10 cellular contexts compared by ENCODE assay signal in genomic region chr2:48415765-48416515, GRCh38. TPM values are rescaled to one million over a fixed set of nuclear protein-coding genes. Genes with fewer than 3 reads are reported as not detected.
DNase-seq lines count a peak whose midpoint lies in the region; ATAC-seq lines count a peak whose summit lies in the region.
"Had no signal": no experiment of that assay in that cellular context is flagged by ENCODE, and none has a peak within 500 bp of the region (broad histone marks: within the 10 kb centered on the region; RNA-seq: fewer than 3 reads in every experiment).

No MANE protein-coding gene starts in this region.

- H3K9me3 Mint-ChIP-seq in activated CD4-positive, alpha-beta T cell treated with anti-CD3 and anti-CD28 coated beads, Interleukin-2, amount 10 ng/mL, durations not matched to agents 7 days and 5 days = no peaks in the 10 kb centered on the region

- DNase-seq in activated CD4-positive, alpha-beta T cell treated with anti-CD3 and anti-CD28 coated beads, Interleukin-2, amount 10 ng/mL, durations not matched to agents 7 days and 5 days = peak; percentile 36
- DNase-seq in activated CD4-positive, alpha-beta T cell treated with anti-CD3 and anti-CD28 coated beads for 48 hours = no peak
- DNase-seq in NCI-H748 treated with DMSO at 0.1 percent for 48 hours (lab: John Stamatoyannopoulos, UW) (peak; percentile 8), Right ventricle myocardium superior (no peak), substantia nigra (lab: John Stamatoyannopoulos, UW) (no peak), mucosa of gallbladder (ENCODE audit: low spot score) (no peak), NAMALWA (ENCODE audit: low spot score) (no peak), NCI-H2196 (lab: John Stamatoyannopoulos, UW; ENCODE audit: unreplicated experiment) (no peak)

- CTCF ChIA-PET in activated CD4-positive, alpha-beta T cell treated with anti-CD3 and anti-CD28 coated beads, Interleukin-2, amount 10 ng/mL, durations not matched to agents 7 days and 5 days (lab: Charles Lee) = interaction anchor here (1.2 to 1.3 kb wide), 2 partner anchors 27 to 309 kb away, joined by 3 read pairs; no protein-coding TSS in a partner anchor

- peak overlapping the region; percentile 95 for H3K27ac ChIP-seq in substantia nigra (ENCODE audit: low read depth, low read length, poor library complexity, severe bottlenecking)
- H3K27ac ChIP-seq: C4-2B, vagina had no signal

- peaks cover 46% of the 10 kb centered on the region for H3K4me1 Mint-ChIP-seq in activated CD4-positive, alpha-beta T cell treated with anti-CD3 and anti-CD28 coated beads, Interleukin-2, amount 10 ng/mL, durations not matched to agents 7 days and 5 days

- no peaks in the 10 kb centered on the region for H3K27me3 Mint-ChIP-seq in activated CD4-positive, alpha-beta T cell treated with anti-CD3 and anti-CD28 coated beads, Interleukin-2, amount 10 ng/mL, durations not matched to agents 7 days and 5 days

- peak overlapping the region; percentile 41 for H3K27ac Mint-ChIP-seq in activated CD4-positive, alpha-beta T cell treated with anti-CD3 and anti-CD28 coated beads, Interleukin-2, amount 10 ng/mL, durations not matched to agents 7 days and 5 days

- POLR2A ChIA-PET in activated CD4-positive, alpha-beta T cell treated with anti-CD3 and anti-CD28 coated beads, Interleukin-2, amount 10 ng/mL, durations not matched to agents 7 days and 5 days (lab: Charles Lee) = no interaction called here

- intact Hi-C loops in Right ventricle myocardium superior (cut with DNase I) = no loop called here

- peak; percentile 60 for ATAC-seq in Right ventricle myocardium superior (ENCODE audit: poor library complexity)

- H3K4me3 Mint-ChIP-seq in activated CD4-positive, alpha-beta T cell treated with anti-CD3 and anti-CD28 coated beads, Interleukin-2, amount 10 ng/mL, durations not matched to agents 7 days and 5 days = no peak overlapping the region

- no peaks in the 10 kb centered on the region for H3K36me3 Mint-ChIP-seq in activated CD4-positive, alpha-beta T cell treated with anti-CD3 and anti-CD28 coated beads, Interleukin-2, amount 10 ng/mL, durations not matched to agents 7 days and 5 days (ENCODE audit: low read depth)

RNA-seq across cellular contexts. Expression of gene PPP1R21, which starts 24.6 kb away (rescaled TPM):
- total RNA-seq in activated CD4-positive, alpha-beta T cell treated with anti-CD3 and anti-CD28 coated beads, Interleukin-2, amount 10 ng/mL, durations not matched to agents 7 days and 5 days = 10 to 100 TPM; 39.3 to 43.0 TPM
- 7.8 TPM for total RNA-seq in Right ventricle myocardium superior
- total RNA-seq in mucosa of gallbladder = 37.6 TPM

Comparison
In these comparisons a context has a peak if more than half of its experiments do, and no peak if none do; other contexts are left out.
1. DNase-seq: peak in activated CD4-positive, alpha-beta T cell treated with anti-CD3 and anti-CD28 coated beads, Interleukin-2, amount 10 ng/mL, durations not matched to agents 7 days and 5 days (single experiment) and NCI-H748 treated with DMSO at 0.1 percent for 48 hours (single experiment); none in activated CD4-positive, alpha-beta T cell treated with anti-CD3 and anti-CD28 coated beads for 48 hours (single experiment), Right ventricle myocardium superior (single experiment), substantia nigra (0 of 49), mucosa of gallbladder (single experiment), NAMALWA (single experiment) and NCI-H2196 (single experiment).